ENCODE assay signal across 9 cellular contexts in genomic region chr7:123367508-123368122, GRCh38.
A peak's percentile ranks its signal among the peaks of the same experiment; 100 is the strongest.
DNase-seq lines count a peak whose midpoint lies in the region; ATAC-seq, FAIRE-seq and TF ChIP-seq lines count a peak whose summit lies in the region.
"Had no signal": no experiment of that assay in that cellular context is flagged by ENCODE, and none has a peak within 500 bp of the region (broad histone marks: within the 10 kb centered on the region; RNA-seq: fewer than 3 reads in every experiment).

No MANE protein-coding gene starts in this region.

- H3K4me1 Mint-ChIP-seq in nephron, result peaks cover 24% of the 10 kb centered on the region
- H3K4me1 Mint-ChIP-seq in activated CD4-positive, alpha-beta T cell treated with anti-CD3 and anti-CD28 coated beads, Interleukin-2, amount 10 ng/mL, durations not matched to agents 7 days and 5 days, result no peaks in the 10 kb centered on the region
- H3K4me1 Mint-ChIP-seq: memory B cell had no signal

- peak; percentile 56 to 81; a peak in 4 of 6 replicates for ATAC-seq in A549
- ATAC-seq in HG02642 (IDR thresholded peaks at IDR 0.05; ENCODE audit: poor library complexity, unreplicated experiment), result peak; percentile 91

- in situ Hi-C loops in GM13977 (cut with MboI; ENCODE audit: low pct_unique_long_range_greater_than_20kb, low sequenced_read_pairs, unreplicated experiment), result no loop called here
- in situ Hi-C loops in T47D (cut with HindIII; ENCODE audit: low pct_unique_long_range_greater_than_20kb, low sequenced_read_pairs), result no loop called here

- TF ChIP-seq EP300 in A549 (IDR thresholded peaks at IDR 0.05), result no peak

- POLR2A ChIA-PET in A549 (lab: Yijun Ruan, JAX), result no interaction called here
- POLR2A ChIA-PET in activated CD4-positive, alpha-beta T cell treated with anti-CD3 and anti-CD28 coated beads, Interleukin-2, amount 10 ng/mL, durations not matched to agents 7 days and 5 days (lab: Charles Lee), result no interaction called here

- H3K27me3 Mint-ChIP-seq in nephron (ENCODE audit: low read depth), result no peaks in the 10 kb centered on the region
- H3K27me3 Mint-ChIP-seq in activated CD4-positive, alpha-beta T cell treated with anti-CD3 and anti-CD28 coated beads, Interleukin-2, amount 10 ng/mL, durations not matched to agents 7 days and 5 days, result no peaks in the 10 kb centered on the region
- H3K27me3 Mint-ChIP-seq: memory B cell had no signal

- FAIRE-seq in A549 (lab: Jason Lieb, UNC), result no peak

- no peak overlapping the region for H3K27ac ChIP-seq in A549

- peak; percentile 58 to 73 for TF ChIP-seq RAD21 in A549 (conservative IDR thresholded peaks at IDR 0.05 in 1 of 2, IDR thresholded peaks at IDR 0.05 in 1 of 2)

- DNase-seq in A549 (ENCODE audit: low read depth in 1 of 2, low spot score in 1 of 2) (peak; percentile 15 to 46), GM13977 (ENCODE audit: low spot score) (peak; percentile 53), NAMALWA (ENCODE audit: low spot score) (peak; percentile 68), T47D (ENCODE audit: low read depth in 1 of 2, low spot score in 1 of 2) (peak; percentile 11 to 45), cerebellar nuclear complex (lab: John Stamatoyannopoulos, UW) (no peak)
- no peak for DNase-seq in activated CD4-positive, alpha-beta T cell treated with anti-CD3 and anti-CD28 coated beads, Interleukin-2, amount 10 ng/mL, durations not matched to agents 7 days and 5 days

- H3K4me3 Mint-ChIP-seq in nephron, result no peak overlapping the region
- no peak overlapping the region for H3K4me3 Mint-ChIP-seq in activated CD4-positive, alpha-beta T cell treated with anti-CD3 and anti-CD28 coated beads, Interleukin-2, amount 10 ng/mL, durations not matched to agents 7 days and 5 days
- H3K4me3 Mint-ChIP-seq: memory B cell had no signal

- no peaks in the 10 kb centered on the region for H3K4me1 ChIP-seq in A549

- H3K9me3 Mint-ChIP-seq in nephron, result peaks cover 3% of the 10 kb centered on the region
- H3K9me3 Mint-ChIP-seq in activated CD4-positive, alpha-beta T cell treated with anti-CD3 and anti-CD28 coated beads, Interleukin-2, amount 10 ng/mL, durations not matched to agents 7 days and 5 days, result no peaks in the 10 kb centered on the region
- H3K9me3 Mint-ChIP-seq: memory B cell had no signal

- TF ChIP-seq CTCF in A549 (IDR thresholded peaks at IDR 0.05) (peak; percentile 57), GM13977 (IDR thresholded peaks at IDR 0.05; ENCODE audit: extremely low read depth, insufficient read depth, missing control alignments) (peak; percentile 85), nephron (IDR thresholded peaks at IDR 0.05; ENCODE audit: unreplicated experiment in 3 of 3) (peak; percentile 69 to 78 (median 73))

- peak overlapping the region; percentile 13 to 76 (median 75) for H3K27ac Mint-ChIP-seq in nephron
- no peak overlapping the region for H3K27ac Mint-ChIP-seq in activated CD4-positive, alpha-beta T cell treated with anti-CD3 and anti-CD28 coated beads, Interleukin-2, amount 10 ng/mL, durations not matched to agents 7 days and 5 days
- H3K27ac Mint-ChIP-seq: memory B cell had no signal

- WGBS in A549 (ENCODE audit: missing lambda C conversion rate), result 2% methylated on average over 5 of the region's 5 CpGs

- H3K9me3 ChIP-seq in A549, result no peaks in the 10 kb centered on the region

- H3K36me3 Mint-ChIP-seq in nephron (ENCODE audit: low read depth), result no peaks in the 10 kb centered on the region
- H3K36me3 Mint-ChIP-seq in activated CD4-positive, alpha-beta T cell treated with anti-CD3 and anti-CD28 coated beads, Interleukin-2, amount 10 ng/mL, durations not matched to agents 7 days and 5 days (ENCODE audit: low read depth), result no peaks in the 10 kb centered on the region
- H3K36me3 Mint-ChIP-seq: memory B cell had no signal

- no peak overlapping the region for H3K4me2 ChIP-seq in A549

- CTCF ChIA-PET in A549 (lab: Yijun Ruan, JAX), result interaction anchor here (0.7 to 2.3 kb wide), 15 partner anchors 8 to 1212 kb away, joined by 3 to 18 read pairs (median 3); no protein-coding TSS in a partner anchor
- CTCF ChIA-PET in activated CD4-positive, alpha-beta T cell treated with anti-CD3 and anti-CD28 coated beads, Interleukin-2, amount 10 ng/mL, durations not matched to agents 7 days and 5 days (lab: Charles Lee), result interaction anchor here (1.5 kb wide), 1 partner anchor 47 kb away, joined by 3 read pairs; no protein-coding TSS in a partner anchor

- H3K4me3 ChIP-seq in A549, result no peak overlapping the region

- TF ChIP-seq POLR2A in A549 (IDR thresholded peaks at IDR 0.05; ENCODE audit: low read length), result no peak

TF ChIP-seq in A549, 52 proteins besides CTCF, POLR2A, EP300 and RAD21:
- TF ChIP-seq SREBF2 (IDR thresholded peaks at IDR 0.05) (no peak), CEBPB (IDR thresholded peaks at IDR 0.05) (no peak), SMC3 (IDR thresholded peaks at IDR 0.05) (peak; percentile 21; the same call in 1 of the 3 replicates)

Comparison
In these comparisons a context has a peak if more than half of its experiments do, and no peak if none do; other contexts are left out.
1. DNase-seq: peak in A549 (2 of 2), GM13977 (single experiment), NAMALWA (single experiment) and T47D (2 of 2); none in cerebellar nuclear complex (0 of 2) and activated CD4-positive, alpha-beta T cell treated with anti-CD3 and anti-CD28 coated beads, Interleukin-2, amount 10 ng/mL, durations not matched to agents 7 days and 5 days (single experiment).
2. Peak in every context shown above with its lines, with median percentiles within 50 percentile points of each other: CTCF ChIP-seq.